In the genomic region with DNA sequence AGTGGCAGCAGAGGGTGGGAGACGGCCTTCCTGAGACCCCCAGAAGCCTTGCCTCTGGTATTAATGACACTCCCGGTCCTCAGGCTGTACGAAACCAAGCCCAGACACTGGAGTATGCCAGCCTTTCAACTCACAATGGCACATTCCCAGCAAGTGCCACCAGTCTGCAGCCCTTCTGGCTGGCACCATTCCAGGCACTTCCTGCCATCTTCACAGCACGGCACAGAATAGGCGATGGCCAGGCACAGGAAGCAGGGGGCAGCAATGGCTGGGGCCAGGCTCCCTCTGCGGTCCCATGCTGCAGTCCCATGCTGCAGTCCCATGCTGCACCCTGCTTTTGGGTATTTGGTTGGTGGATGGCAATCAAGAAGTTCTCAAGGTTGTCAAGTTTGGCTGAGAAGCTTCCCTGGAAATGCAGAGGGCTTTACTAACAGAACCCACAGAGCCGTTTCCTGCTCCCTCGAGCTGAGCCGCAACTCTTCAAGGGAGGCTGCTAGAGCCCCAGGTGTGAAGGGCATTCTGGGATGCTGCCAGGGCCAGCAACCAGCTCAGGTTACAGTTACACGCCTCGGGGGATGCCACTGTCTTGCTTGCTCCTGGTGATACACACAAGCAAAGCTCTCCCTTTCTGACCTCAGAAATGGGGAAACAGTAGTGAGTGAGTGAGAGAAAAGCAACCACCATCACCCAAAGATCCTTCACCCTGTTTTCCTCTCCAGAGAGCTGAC, we compare ENCODE assay signal across 9 cellular contexts. TPM values are rescaled to one million over a fixed set of nuclear protein-coding genes. Genes with fewer than 3 reads are reported as not detected.
A peak's percentile ranks its signal among the peaks of the same experiment; 100 is the strongest.
DNase-seq lines count a peak whose midpoint lies in the region; ATAC-seq and TF ChIP-seq lines count a peak whose summit lies in the region.
"Had no signal": no experiment of that assay in that cellular context is flagged by ENCODE, and none has a peak within 500 bp of the region (broad histone marks: within the 10 kb centered on the region; RNA-seq: fewer than 3 reads in every experiment).

No MANE protein-coding gene starts in this region.

- no peak overlapping the region for H3K4me3 ChIP-seq in HEK293 (ENCODE audit: low read depth, low read length)
- H3K4me3 ChIP-seq in body of pancreas, result no peak overlapping the region
- H3K4me3 ChIP-seq: sigmoid colon had no signal

- intact Hi-C loops in body of pancreas (cut with DNase I), result no loop called here

- ATAC-seq in body of pancreas (no peak), HG02885 (IDR thresholded peaks at IDR 0.05; ENCODE audit: poor library complexity, unreplicated experiment) (no peak)
- ATAC-seq: HepG2 had no signal

- no peak overlapping the region for H3K27ac ChIP-seq in HEK293 (ENCODE audit: extremely low read depth, low read depth, low read length)
- no peak overlapping the region for H3K27ac ChIP-seq in body of pancreas
- H3K27ac ChIP-seq: sigmoid colon had no signal

- H3K36me3 ChIP-seq in HEK293 (ENCODE audit: control insufficient read depth in 2 of 2, insufficient read depth in 1 of 2, low read length in 2 of 2), result no peaks in the 10 kb centered on the region
- H3K36me3 ChIP-seq in body of pancreas (replicated peaks in 1 of 2; ENCODE audit: insufficient read depth in 1 of 2, low read depth in 2 of 2), result no peaks in the 10 kb centered on the region
- H3K36me3 ChIP-seq: sigmoid colon had no signal

- H3K9me3 ChIP-seq in HEK293 (ENCODE audit: control insufficient read depth, insufficient read depth, low read depth, low read length), result no peaks in the 10 kb centered on the region
- H3K9me3 ChIP-seq in body of pancreas, result no peaks in the 10 kb centered on the region
- H3K9me3 ChIP-seq: sigmoid colon had no signal

- WGBS in body of pancreas, 2 donors, result 41 to 52% methylated on average over 6 to 11 of the region's 11 CpGs

- TF ChIP-seq CTCF in HEK293 (tag by site-specific recombination; IDR thresholded peaks at IDR 0.05), result no peak
- no peak for TF ChIP-seq CTCF in body of pancreas (IDR thresholded peaks at IDR 0.05)

- POLR2A ChIA-PET in HEK293 (lab: Yijun Ruan, JAX), result interaction anchor here (1.2 kb wide), 1 partner anchor 37 kb away, joined by 6 read pairs; the partner anchor contains the start of gene RCE1

- H3K4me1 ChIP-seq in HEK293 (ENCODE audit: control insufficient read depth, insufficient read depth, low read length) (no peaks in the 10 kb centered on the region), body of pancreas (peaks cover 16% of the 10 kb centered on the region)

- TF ChIP-seq POLR2A in body of pancreas (IDR thresholded peaks at IDR 0.05), result no peak

- CTCF ChIA-PET in HEK293 (lab: Yijun Ruan, JAX), result interaction anchor here (0.7 to 4.1 kb wide), 11 partner anchors 11 to 351 kb away, joined by 3 to 21 read pairs (median 4); partner anchors contain the start of gene C11orf86

- DNase-seq in NCI-H2029 treated with DMSO at 0.1 percent for 48 hours (lab: John Stamatoyannopoulos, UW) (peak; percentile 87), body of pancreas (peak in 3 of 4 donors; percentile 39 to 67 (median 59)), nucleus accumbens (lab: John Stamatoyannopoulos, UW) (peak in 43 of 56 donors; percentile 5 to 79 (median 35)), T-helper 9 cell (no peak)
- no peak for DNase-seq in stimulated activated CD4-positive, alpha-beta T cell treated with anti-CD3 and anti-CD28 coated beads, Interleukin-4, amount 100 ng/mL, for 24 hours
- DNase-seq: sigmoid colon had no signal

- H3K27me3 ChIP-seq in body of pancreas, result no peaks in the 10 kb centered on the region
- H3K27me3 ChIP-seq: sigmoid colon had no signal

TF ChIP-seq in HEK293, 187 proteins besides CTCF, POLR2A, EP300 and RAD21:
- TF ChIP-seq PRDM1 (tag by site-specific recombination; IDR thresholded peaks at IDR 0.05) (0 out of 2 replicates have a peak, but pooled peaks have one; percentile 33), ZSCAN16 (tag by site-specific recombination; IDR thresholded peaks at IDR 0.05) (no peak), GLIS1 (tag by site-specific recombination; IDR thresholded peaks at IDR 0.05) (peak; percentile 39; the same call in 1 of the 2 replicates), ZFP3 (tag by site-specific recombination; IDR thresholded peaks at IDR 0.05; ENCODE audit: low read depth) (no peak), ZBTB48 (tag by site-specific recombination; IDR thresholded peaks at IDR 0.05) (0 out of 2 replicates have a peak, but pooled peaks have one; percentile 46), ZNF76 (tag by site-specific recombination; IDR thresholded peaks at IDR 0.05; ENCODE audit: borderline replicate concordance, low read depth) (0 out of 2 replicates have a peak, but pooled peaks have one; percentile 25), ZNF660 (tag by site-specific recombination; IDR thresholded peaks at IDR 0.05) (no peak), ZNF354C (tag by site-specific recombination; IDR thresholded peaks at IDR 0.05; ENCODE audit: borderline replicate concordance, low read depth) (no peak), BCL11A (tag by site-specific recombination; IDR thresholded peaks at IDR 0.05; ENCODE audit: low read depth) (no peak), OSR2 (tag by site-specific recombination; IDR thresholded peaks at IDR 0.05) (peak; percentile 64), ZNF558 (tag by site-specific recombination; IDR thresholded peaks at IDR 0.05) (no peak), ZIC2 (tag by site-specific recombination; IDR thresholded peaks at IDR 0.05) (peak; percentile 21; the same call in 1 of the 2 replicates)
TF ChIP-seq in HEK293: peak in this region for 6.

RNA-seq across cellular contexts. Expression of gene LRFN4, which starts 23.8 kb away (rescaled TPM):
- 1 to 10 TPM; 2.3 to 3.0 TPM for total RNA-seq in body of pancreas

RNA-seq across cellular contexts. Expression of gene RCE1, which starts 37.4 kb away (rescaled TPM):
- total RNA-seq in body of pancreas, result 10 to 100 TPM; 14.3 to 18.8 TPM

Comparison
In these comparisons a context has a peak if more than half of its experiments do, and no peak if none do; other contexts are left out.
1. DNase-seq: peak in NCI-H2029 treated with DMSO at 0.1 percent for 48 hours (single experiment), body of pancreas (3 of 4) and nucleus accumbens (43 of 56); none in stimulated activated CD4-positive, alpha-beta T cell treated with anti-CD3 and anti-CD28 coated beads, Interleukin-4, amount 100 ng/mL, for 24 hours (single experiment) and T-helper 9 cell (single experiment).